Comparison of ENCODE assay signal across 8 cellular contexts in genomic region chr20:25750220-25750764, GRCh38. TPM values are rescaled to one million over a fixed set of nuclear protein-coding genes. Genes with fewer than 3 reads are reported as not detected.
A peak's percentile ranks its signal among the peaks of the same experiment; 100 is the strongest.
DNase-seq lines count a peak whose midpoint lies in the region; ATAC-seq and TF ChIP-seq lines count a peak whose summit lies in the region.

No MANE protein-coding gene starts in this region.

- no peaks in the 10 kb centered on the region for H3K36me3 Mint-ChIP-seq in activated CD8-positive, alpha-beta memory T cell treated with anti-CD3 and anti-CD28 coated beads, Interleukin-2, amount 10 ng/mL, durations not matched to agents 7 days and 5 days
- no peaks in the 10 kb centered on the region for H3K36me3 Mint-ChIP-seq in activated naive CD8-positive, alpha-beta T cell treated with anti-CD3 and anti-CD28 coated beads, Interleukin-2, amount 10 ng/mL, durations not matched to agents 7 days and 5 days

- H3K4me1 ChIP-seq in thymus (ENCODE audit: control insufficient read depth, insufficient read depth, low read length): peaks cover 6% of the 10 kb centered on the region

- peak overlapping the region; percentile 17 for H3K4me3 ChIP-seq in kidney epithelial cell (ENCODE audit: low read depth, low read length)
- peak overlapping the region; percentile 58 for H3K4me3 ChIP-seq in thymus (ENCODE audit: low read length)

- H3K27ac Mint-ChIP-seq in activated CD8-positive, alpha-beta memory T cell treated with anti-CD3 and anti-CD28 coated beads, Interleukin-2, amount 10 ng/mL, durations not matched to agents 7 days and 5 days: peak overlapping the region; percentile 32
- H3K27ac Mint-ChIP-seq in activated naive CD8-positive, alpha-beta T cell treated with anti-CD3 and anti-CD28 coated beads, Interleukin-2, amount 10 ng/mL, durations not matched to agents 7 days and 5 days: peak overlapping the region; percentile 83

- peak overlapping the region; percentile 72 for H3K4me3 Mint-ChIP-seq in activated CD8-positive, alpha-beta memory T cell treated with anti-CD3 and anti-CD28 coated beads, Interleukin-2, amount 10 ng/mL, durations not matched to agents 7 days and 5 days
- H3K4me3 Mint-ChIP-seq in activated naive CD8-positive, alpha-beta T cell treated with anti-CD3 and anti-CD28 coated beads, Interleukin-2, amount 10 ng/mL, durations not matched to agents 7 days and 5 days: peak overlapping the region; percentile 87

- no peaks in the 10 kb centered on the region for H3K9me3 ChIP-seq in thymus (ENCODE audit: control insufficient read depth)

- no peaks in the 10 kb centered on the region for H3K27me3 ChIP-seq in kidney epithelial cell (ENCODE audit: control insufficient read depth, insufficient read depth, low read length)
- H3K27me3 ChIP-seq in thymus (ENCODE audit: control insufficient read depth, insufficient read depth): no peaks in the 10 kb centered on the region

- no peaks in the 10 kb centered on the region for H3K27me3 Mint-ChIP-seq in activated CD8-positive, alpha-beta memory T cell treated with anti-CD3 and anti-CD28 coated beads, Interleukin-2, amount 10 ng/mL, durations not matched to agents 7 days and 5 days
- no peaks in the 10 kb centered on the region for H3K27me3 Mint-ChIP-seq in activated naive CD8-positive, alpha-beta T cell treated with anti-CD3 and anti-CD28 coated beads, Interleukin-2, amount 10 ng/mL, durations not matched to agents 7 days and 5 days

- no peak for ATAC-seq in activated CD8-positive, alpha-beta memory T cell treated with anti-CD3 and anti-CD28 coated beads, Interleukin-2, amount 10 ng/mL, durations not matched to agents 7 days and 5 days
- ATAC-seq in activated naive CD8-positive, alpha-beta T cell treated with anti-CD3 and anti-CD28 coated beads, Interleukin-2, amount 10 ng/mL, durations not matched to agents 7 days and 5 days (ENCODE audit: low read depth): no peak
- no peak for ATAC-seq in GM21723 (IDR thresholded peaks at IDR 0.05; ENCODE audit: unreplicated experiment)
- no peak for ATAC-seq in GM19328 (IDR thresholded peaks at IDR 0.05; ENCODE audit: unreplicated experiment)

- CTCF ChIA-PET in activated CD8-positive, alpha-beta memory T cell treated with anti-CD3 and anti-CD28 coated beads, Interleukin-2, amount 10 ng/mL, durations not matched to agents 7 days and 5 days (lab: Charles Lee): no interaction called here

- POLR2A ChIA-PET in activated naive CD8-positive, alpha-beta T cell treated with anti-CD3 and anti-CD28 coated beads, Interleukin-2, amount 10 ng/mL, durations not matched to agents 7 days and 5 days (lab: Charles Lee): no interaction called here

- 92% methylated on average over 9 of the region's 9 CpGs for WGBS in thymus

- no peak for DNase-seq in activated CD8-positive, alpha-beta memory T cell treated with anti-CD3 and anti-CD28 coated beads, Interleukin-2, amount 10 ng/mL, durations not matched to agents 7 days and 5 days
- DNase-seq in activated CD8-positive, alpha-beta memory T cell treated with anti-CD3 and anti-CD28 coated beads, Interleukin-2, amount 50 U/mL, for 48 hours: no peak
- DNase-seq in activated naive CD8-positive, alpha-beta T cell treated with anti-CD3 and anti-CD28 coated beads, Interleukin-2, amount 10 ng/mL, durations not matched to agents 7 days and 5 days: no peak
- DNase-seq in kidney epithelial cell (ENCODE audit: low read depth) (no peak), ecto neural progenitor cell (ENCODE audit: low spot score) (no peak)

- no peak for TF ChIP-seq CTCF in kidney epithelial cell (IDR thresholded peaks at IDR 0.05; ENCODE audit: insufficient read depth, low read length, poor library complexity, severe bottlenecking)

- H3K9me3 Mint-ChIP-seq in activated CD8-positive, alpha-beta memory T cell treated with anti-CD3 and anti-CD28 coated beads, Interleukin-2, amount 10 ng/mL, durations not matched to agents 7 days and 5 days (ENCODE audit: low read depth): no peaks in the 10 kb centered on the region
- no peaks in the 10 kb centered on the region for H3K9me3 Mint-ChIP-seq in activated naive CD8-positive, alpha-beta T cell treated with anti-CD3 and anti-CD28 coated beads, Interleukin-2, amount 10 ng/mL, durations not matched to agents 7 days and 5 days

- peaks cover 6% of the 10 kb centered on the region for H3K4me1 Mint-ChIP-seq in activated CD8-positive, alpha-beta memory T cell treated with anti-CD3 and anti-CD28 coated beads, Interleukin-2, amount 10 ng/mL, durations not matched to agents 7 days and 5 days
- H3K4me1 Mint-ChIP-seq in activated naive CD8-positive, alpha-beta T cell treated with anti-CD3 and anti-CD28 coated beads, Interleukin-2, amount 10 ng/mL, durations not matched to agents 7 days and 5 days: peaks cover 9% of the 10 kb centered on the region

- no peak overlapping the region for H3K27ac ChIP-seq in thymus (ENCODE audit: low read depth)

- H3K36me3 ChIP-seq in kidney epithelial cell (ENCODE audit: control insufficient read depth, insufficient read depth, low read length) (no peaks in the 10 kb centered on the region), thymus (ENCODE audit: control insufficient read depth, insufficient read depth) (no peaks in the 10 kb centered on the region)

RNA-seq across cellular contexts. Expression of gene ZNF337, which starts 53.6 kb away (rescaled TPM):
- 10 to 100 TPM; 15.2 to 20.2 TPM for total RNA-seq in activated CD8-positive, alpha-beta memory T cell treated with anti-CD3 and anti-CD28 coated beads, Interleukin-2, amount 10 ng/mL, durations not matched to agents 7 days and 5 days
- total RNA-seq in activated naive CD8-positive, alpha-beta T cell treated with anti-CD3 and anti-CD28 coated beads, Interleukin-2, amount 10 ng/mL, durations not matched to agents 7 days and 5 days: 10 to 100 TPM; 25.3 to 26.6 TPM
- total RNA-seq in kidney epithelial cell: 9.4 and 13.0 TPM in 2 replicates
- 35.6 TPM for polyA plus RNA-seq in thymus
